ENCODE assay signal across 8 cellular contexts in the genomic region with DNA sequence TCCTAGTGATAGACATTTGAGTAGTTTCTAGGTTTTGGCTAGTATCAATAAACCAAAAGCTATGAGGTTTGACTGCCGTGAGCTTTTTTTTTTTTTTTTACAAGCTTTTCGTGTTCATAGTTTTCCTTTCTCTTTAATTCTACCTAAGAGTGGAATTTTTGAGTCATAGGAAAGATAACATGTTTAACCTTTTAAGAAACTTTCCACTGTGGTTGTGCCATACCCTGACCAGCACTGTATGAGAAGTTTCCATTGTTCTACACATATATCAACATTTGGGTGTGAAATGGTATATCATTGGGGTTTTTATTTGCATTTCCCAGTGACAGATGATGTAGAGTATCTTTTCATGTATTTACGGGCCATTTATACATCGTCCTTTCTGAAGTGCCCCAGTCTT. TPM values are rescaled to one million over a fixed set of nuclear protein-coding genes. Genes with fewer than 3 reads are reported as not detected.
DNase-seq lines count a peak whose midpoint lies in the region; ATAC-seq and TF ChIP-seq lines count a peak whose summit lies in the region.

No MANE protein-coding gene starts in this region.

- peaks cover 3% of the 10 kb centered on the region in 2 experiments; a peak in 3 of 5 replicates for H3K9me3 Mint-ChIP-seq in H9

- no peak overlapping the region for H3K27ac ChIP-seq in brain microvascular endothelial cell
- no peak overlapping the region for H3K27ac ChIP-seq in neuronal stem cell (replicated peaks; ENCODE audit: low read length)
- H3K27ac ChIP-seq in foreskin keratinocyte, result no peak overlapping the region
- no peak overlapping the region for H3K27ac ChIP-seq in H9 (ENCODE audit: insufficient read length, low read depth, low read length)

- H3K79me2 ChIP-seq in H9 (ENCODE audit: insufficient read depth, low read length), result no peaks in the 10 kb centered on the region; the same call in 1 of the 2 replicates

- H3K23me2 ChIP-seq in H9 (ENCODE audit: insufficient read length, low read depth, low read length, poor library complexity, severe bottlenecking), result no peaks in the 10 kb centered on the region

- peak; percentile 80 for ATAC-seq in GM21367 (IDR thresholded peaks at IDR 0.05; ENCODE audit: unreplicated experiment)
- peak; percentile 76 for ATAC-seq in HG03469 (IDR thresholded peaks at IDR 0.05; ENCODE audit: unreplicated experiment)
- ATAC-seq in foreskin keratinocyte, result no peak

- no peaks in the 10 kb centered on the region for H4K20me1 ChIP-seq in H9 (ENCODE audit: control insufficient read depth, insufficient read depth, insufficient read length)

- no peak overlapping the region for H2AFZ ChIP-seq in neuronal stem cell (ENCODE audit: low read length)
- no peak overlapping the region for H2AFZ ChIP-seq in H9 (ENCODE audit: low read length)

- no peak overlapping the region for H2BK120ac ChIP-seq in neuronal stem cell (ENCODE audit: low read depth, low read length)
- H2BK120ac ChIP-seq in H9 (ENCODE audit: low read depth, low read length, poor library complexity, severe bottlenecking), result no peak overlapping the region

- no peak overlapping the region for H4K8ac ChIP-seq in neuronal stem cell (ENCODE audit: low read depth, low read length)
- no peak overlapping the region for H4K8ac ChIP-seq in H9 (replicated peaks; ENCODE audit: insufficient read length, low read depth, low read length)

- H3K27ac Mint-ChIP-seq in H9, result no peak overlapping the region

- H3K4me3 Mint-ChIP-seq in H9, result no peak overlapping the region

- H3K9me3 ChIP-seq in neuronal stem cell (replicated peaks in 1 of 2; ENCODE audit: control insufficient read depth in 2 of 2, insufficient read depth in 1 of 2, low read depth in 1 of 2, low read length in 2 of 2), result peaks cover 0 to 8% of the 10 kb centered on the region in 2 donors
- no peaks in the 10 kb centered on the region for H3K9me3 ChIP-seq in H9 (ENCODE audit: control insufficient read depth, low read depth, low read length)

- no peak overlapping the region for H3K56ac ChIP-seq in H9 (ENCODE audit: insufficient read length, low read depth, low read length)

- H2BK5ac ChIP-seq in neuronal stem cell (ENCODE audit: low read length), result no peak overlapping the region
- no peak overlapping the region for H2BK5ac ChIP-seq in H9 (ENCODE audit: insufficient read length, low read length)

- H3K27me3 ChIP-seq in brain microvascular endothelial cell (replicated peaks) (no peaks in the 10 kb centered on the region), neuronal stem cell (ENCODE audit: control insufficient read depth in 3 of 3, insufficient read depth in 3 of 3, low read depth in 1 of 3, low read length in 3 of 3) (no peaks in the 10 kb centered on the region), foreskin keratinocyte (no peaks in the 10 kb centered on the region), H9 (ENCODE audit: insufficient read depth, low read length) (no peaks in the 10 kb centered on the region)

- H3K4ac ChIP-seq in neuronal stem cell (ENCODE audit: low read length), result no peak overlapping the region
- no peak overlapping the region for H3K4ac ChIP-seq in H9 (ENCODE audit: low read depth, low read length)

- no peaks in the 10 kb centered on the region for H3K79me1 ChIP-seq in neuronal stem cell (ENCODE audit: low read depth, low read length)
- H3K79me1 ChIP-seq in H9 (ENCODE audit: insufficient read depth, low read depth, low read length, poor library complexity, severe bottlenecking), result no peaks in the 10 kb centered on the region

- H3K4me1 ChIP-seq in neuronal stem cell (ENCODE audit: control insufficient read depth in 2 of 2, insufficient read depth in 1 of 2, low read depth in 1 of 2, low read length in 2 of 2) (no peaks in the 10 kb centered on the region), foreskin keratinocyte (no peaks in the 10 kb centered on the region), H9 (ENCODE audit: insufficient read depth, low read length) (no peaks in the 10 kb centered on the region)

- no peak overlapping the region for H3K9ac ChIP-seq in neuronal stem cell (ENCODE audit: low read depth, low read length, poor library complexity)
- H3K9ac ChIP-seq in H9 (ENCODE audit: extremely low read depth, insufficient read length, low read length), result no peak overlapping the region

- H2AK5ac ChIP-seq in neuronal stem cell (ENCODE audit: low read depth, low read length) (no peak overlapping the region), H9 (ENCODE audit: insufficient read length, low read length) (no peak overlapping the region)

- H3K14ac ChIP-seq in neuronal stem cell (ENCODE audit: low read length) (no peak overlapping the region), H9 (ENCODE audit: insufficient read depth, low read length) (no peak overlapping the region)

- H2BK20ac ChIP-seq in H9 (ENCODE audit: low read depth, low read length, poor library complexity, severe bottlenecking), result no peak overlapping the region

- H4K5ac ChIP-seq in H9 (ENCODE audit: insufficient read length, low read depth, low read length), result no peak overlapping the region

- H3T11ph ChIP-seq in H9 (ENCODE audit: low read length), result no peak overlapping the region

- TF ChIP-seq CTCF in brain microvascular endothelial cell (IDR thresholded peaks at IDR 0.05; ENCODE audit: low read depth, low read length, missing control alignments) (no peak), foreskin keratinocyte (conservative IDR thresholded peaks at IDR 0.05) (no peak), H9 (conservative IDR thresholded peaks at IDR 0.05) (no peak)

- H2BK15ac ChIP-seq in neuronal stem cell (ENCODE audit: low read length) (no peak overlapping the region), H9 (ENCODE audit: low read depth, low read length) (no peak overlapping the region)

- no CpG with 5 or more reads among the region's 4 CpGs for WGBS in neuronal stem cell (ENCODE audit: extremely low coverage in 2 of 2, insufficient read length in 2 of 2, insufficient replicate concordance in 1 of 2), 2 donors
- WGBS in H9 (ENCODE audit: extremely low coverage, insufficient read length, low lambda C conversion rate), result no CpG with 5 or more reads among the region's 4 CpGs

- H3K18ac ChIP-seq in neuronal stem cell (ENCODE audit: low read length) (no peak overlapping the region), H9 (ENCODE audit: insufficient read length, low read depth, low read length) (no peak overlapping the region)

- H3K36me3 ChIP-seq in brain microvascular endothelial cell (replicated peaks) (peaks cover 4% of the 10 kb centered on the region), neuronal stem cell (replicated peaks in 1 of 2; ENCODE audit: control insufficient read depth in 2 of 2, insufficient read depth in 2 of 2, low read length in 2 of 2) (peaks cover 4 to 49% of the 10 kb centered on the region in 2 donors)

- H3K4me2 ChIP-seq in neuronal stem cell (ENCODE audit: insufficient read depth, low read length, poor library complexity, severe bottlenecking) (no peak overlapping the region), H9 (ENCODE audit: insufficient read depth, insufficient read length, low read length) (no peak overlapping the region)

- DNase-seq in COLO829 (ENCODE audit: low spot score), result peak; percentile 36
- DNase-seq in brain microvascular endothelial cell, result peak; percentile 11
- DNase-seq in neuronal stem cell (ENCODE audit: low spot score), result no peak
- DNase-seq in foreskin keratinocyte, result no peak
- no peak for DNase-seq in NCI-H1048 (lab: John Stamatoyannopoulos, UW)
- DNase-seq in H9, result no peak

- in situ Hi-C loops in brain microvascular endothelial cell (cut with HindIII; ENCODE audit: low pct_ligation_motif_present, low sequenced_read_pairs), result no loop called here

- no peak overlapping the region for H3K4me3 ChIP-seq in brain microvascular endothelial cell (ENCODE audit: low read depth, low read length)
- H3K4me3 ChIP-seq in neuronal stem cell (ENCODE audit: low read length in 2 of 2), result no peak overlapping the region

- no peak overlapping the region for H4K91ac ChIP-seq in neuronal stem cell (ENCODE audit: low read depth, low read length, poor library complexity)
- no peak overlapping the region for H4K91ac ChIP-seq in H9 (ENCODE audit: insufficient read length, low read depth, low read length)

- H3K4me1 Mint-ChIP-seq in H9, result no peaks in the 10 kb centered on the region

- H3K23ac ChIP-seq in neuronal stem cell (ENCODE audit: low read depth, low read length, poor library complexity) (no peak overlapping the region), H9 (ENCODE audit: insufficient read length, low read depth, low read length) (no peak overlapping the region)

- no peak overlapping the region for H2BK12ac ChIP-seq in neuronal stem cell (ENCODE audit: low read length)
- no peak overlapping the region for H2BK12ac ChIP-seq in H9 (ENCODE audit: insufficient read length, low read depth, low read length)

- H3K36me3 Mint-ChIP-seq in H9 (ENCODE audit: insufficient read depth in 1 of 3, low read depth in 3 of 3), result peaks cover 12 to 21% (median 16%) of the 10 kb centered on the region in 3 experiments

- H3K27me3 Mint-ChIP-seq in H9 (ENCODE audit: low read depth), result no peaks in the 10 kb centered on the region

RNA-seq across cellular contexts. Expression of a gene that starts 31.7 kb away (rescaled TPM):
- polyA plus RNA-seq in neuronal stem cell (2013, experiment 1 of 2), result 35.5 TPM
- polyA plus RNA-seq in neuronal stem cell (2013, experiment 2 of 2), result 36.1 TPM
- total RNA-seq in foreskin keratinocyte, result 70.5 and 71.9 TPM in 2 replicates
- polyA plus RNA-seq in foreskin keratinocyte, result 85.0 and 93.1 TPM in 2 replicates
- total RNA-seq in H9 (2021), result 62.1 and 65.6 TPM in 2 replicates

Comparison
In these comparisons a context has a peak if more than half of its experiments do, and no peak if none do; other contexts are left out.
1. DNase-seq: peak in COLO829 (single experiment) and brain microvascular endothelial cell (single experiment); none in neuronal stem cell (single experiment), foreskin keratinocyte (0 of 2), NCI-H1048 (single experiment) and H9 (single experiment).